ENCODE assay signal across 24 cellular contexts in the genomic region with DNA sequence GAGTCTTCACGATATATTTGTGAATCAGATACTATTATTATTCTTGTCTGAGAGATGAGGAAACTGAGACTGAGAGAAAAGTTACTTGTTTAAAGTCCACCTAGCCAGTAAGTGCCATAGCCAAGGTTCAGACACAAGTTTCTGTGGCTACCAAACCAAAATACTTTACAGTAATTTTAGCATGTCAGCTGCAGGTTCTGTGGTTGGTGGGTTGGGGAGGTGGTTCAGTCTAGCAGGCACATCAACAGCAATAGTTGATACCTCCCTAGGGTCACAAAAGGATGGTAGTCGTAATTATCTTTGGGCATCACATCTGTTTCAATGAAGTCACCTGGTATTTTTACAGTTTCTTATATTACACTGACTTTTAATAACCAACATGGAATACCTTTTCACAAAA. TPM values are rescaled to one million over a fixed set of nuclear protein-coding genes. Genes with fewer than 3 reads are reported as not detected.
DNase-seq lines count a peak whose midpoint lies in the region; ATAC-seq, FAIRE-seq and TF ChIP-seq lines count a peak whose summit lies in the region.
"Had no signal": no experiment of that assay in that cellular context is flagged by ENCODE, and none has a peak within 500 bp of the region (broad histone marks: within the 10 kb centered on the region; RNA-seq: fewer than 3 reads in every experiment).

No MANE protein-coding gene starts in this region.

- H3K4me1 Mint-ChIP-seq in astrocyte (ENCODE audit: low read depth, unreplicated experiment) (peaks cover 8% of the 10 kb centered on the region), Calu3 (ENCODE audit: low read depth, unreplicated experiment) (no peaks in the 10 kb centered on the region)
- H3K4me1 Mint-ChIP-seq: CD14-positive monocyte; CD8-positive, alpha-beta memory T cell had no signal

- DNase-seq in GM12865 (ENCODE audit: low read depth) (peak; percentile 5), astrocyte (ENCODE audit: low read depth) (no peak), germinal center (ENCODE audit: low spot score) (no peak), Calu3 (no peak), AG20443 (ENCODE audit: low spot score) (no peak)
- DNase-seq: AML-193; BE2C; CD4-positive, alpha-beta T cell; CD8-positive, alpha-beta memory T cell; DMS53; DMS79 treated with DMSO at 0.1 percent for 48 hours; GF-D8; GOT3; HFFc6 had no signal

- H3K9ac ChIP-seq in KMS-11 = no peak overlapping the region
- H3K9ac ChIP-seq in astrocyte (ENCODE audit: low read length) = no peak overlapping the region
- H3K9ac ChIP-seq: BLaER1 treated with 17β-estradiol and CSF1 and Interleukin-3, amounts not matched to agents 10 nM and 100 nM had no signal

- H3K27ac ChIP-seq in KMS-11 (no peak overlapping the region; the same call in 1 of the 2 replicates), astrocyte (ENCODE audit: low read depth, low read length) (no peak overlapping the region)
- H3K27ac ChIP-seq: 22Rv1 had no signal

- ATAC-seq in GM18858 (IDR thresholded peaks at IDR 0.05; ENCODE audit: unreplicated experiment) = peak; percentile 51
- no peak for ATAC-seq in HG03175 (IDR thresholded peaks at IDR 0.05; ENCODE audit: unreplicated experiment)

- no peaks in the 10 kb centered on the region for H3K36me3 ChIP-seq in KMS-11 (ENCODE audit: insufficient read depth)
- H3K36me3 ChIP-seq in astrocyte (ENCODE audit: insufficient read depth, low read length) = no peaks in the 10 kb centered on the region
- H3K36me3 ChIP-seq: BE2C; BLaER1 treated with 17β-estradiol and CSF1 and Interleukin-3, amounts not matched to agents 10 nM and 100 nM; HAP-1 had no signal

- H3K27ac Mint-ChIP-seq in astrocyte (ENCODE audit: unreplicated experiment) = no peak overlapping the region
- no peak overlapping the region for H3K27ac Mint-ChIP-seq in Calu3 (ENCODE audit: unreplicated experiment)
- H3K27ac Mint-ChIP-seq: CD14-positive monocyte; CD4-positive, alpha-beta T cell; CD8-positive, alpha-beta memory T cell; HFFc6 had no signal

- H2AFZ ChIP-seq in KMS-11 (ENCODE audit: low read depth) (0 out of 2 replicates have a peak overlapping the region, but pooled peaks have one; percentile 2), astrocyte (ENCODE audit: low read depth, low read length) (no peak overlapping the region)

- H3K79me2 ChIP-seq in KMS-11 (ENCODE audit: insufficient read depth, low read depth) (no peaks in the 10 kb centered on the region), astrocyte (ENCODE audit: insufficient read depth, low read length) (no peaks in the 10 kb centered on the region)

- H3K9me3 Mint-ChIP-seq in astrocyte (ENCODE audit: unreplicated experiment) = no peaks in the 10 kb centered on the region
- H3K9me3 Mint-ChIP-seq in Calu3 (ENCODE audit: low read depth, unreplicated experiment) = peaks cover 10% of the 10 kb centered on the region
- H3K9me3 Mint-ChIP-seq: CD4-positive, alpha-beta T cell had no signal

- BruUV-seq in Calu3 (replicated peaks; lab: Mats Ljungman, UMichigan) = no TSS peak

- H3K36me3 Mint-ChIP-seq in astrocyte (ENCODE audit: low read depth, unreplicated experiment) = no peaks in the 10 kb centered on the region
- no peaks in the 10 kb centered on the region for H3K36me3 Mint-ChIP-seq in Calu3 (ENCODE audit: insufficient read depth, unreplicated experiment)
- H3K36me3 Mint-ChIP-seq: CD14-positive monocyte; CD8-positive, alpha-beta memory T cell had no signal

- H3K4me1 ChIP-seq in KMS-11 (ENCODE audit: low read depth, poor library complexity, severe bottlenecking) = peaks cover 60% of the 10 kb centered on the region
- H3K4me1 ChIP-seq in astrocyte (ENCODE audit: insufficient read depth, low read length) = peaks cover 13% of the 10 kb centered on the region
- H3K4me1 ChIP-seq: BE2C, HAP-1 had no signal

- CTCF ChIA-PET in Calu3 (lab: Charles Lee) = no interaction called here

- H4K20me1 ChIP-seq in KMS-11 (ENCODE audit: insufficient read depth) (no peaks in the 10 kb centered on the region), astrocyte (ENCODE audit: insufficient read depth, low read length) (no peaks in the 10 kb centered on the region)
- H4K20me1 ChIP-seq: BLaER1 treated with 17β-estradiol and CSF1 and Interleukin-3, amounts not matched to agents 10 nM and 100 nM had no signal

- peak; percentile 68 for FAIRE-seq in astrocyte (lab: Jason Lieb, UNC)
- FAIRE-seq: A204.1, GM18507, H54 had no signal

- intact Hi-C loops in Calu3 (cut with micrococcal nuclease; ENCODE audit: unreplicated experiment) = no loop called here

- TF ChIP-seq CTCF in GM12865 (IDR thresholded peaks at IDR 0.05; ENCODE audit: insufficient read depth, low read depth, low read length, missing control alignments) (no peak), KMS-11 (conservative IDR thresholded peaks at IDR 0.05; ENCODE audit: low read depth, low read length) (no peak), astrocyte (IDR thresholded peaks at IDR 0.05; ENCODE audit: insufficient read depth, low read depth, low read length) (no peak), Calu3 (IDR thresholded peaks at IDR 0.05; ENCODE audit: unreplicated experiment) (no peak)

- H3K27me3 ChIP-seq in KMS-11 (ENCODE audit: insufficient read depth, low read depth) (no peaks in the 10 kb centered on the region), astrocyte (ENCODE audit: insufficient read depth, low read length) (no peaks in the 10 kb centered on the region)
- H3K27me3 ChIP-seq: BE2C had no signal

- no peak overlapping the region for H3K4me3 ChIP-seq in GM12865 (ENCODE audit: low read depth, low read length)
- no peak overlapping the region for H3K4me3 ChIP-seq in KMS-11 (IDR thresholded peaks at IDR 0.05; ENCODE audit: insufficient read depth, low read depth, low read length)
- H3K4me3 ChIP-seq in astrocyte (ENCODE audit: insufficient read depth, low read depth, low read length) = no peak overlapping the region
- H3K4me3 ChIP-seq: BLaER1 treated with 17β-estradiol and CSF1 and Interleukin-3, amounts not matched to agents 10 nM and 100 nM; HAP-1 had no signal

- peak overlapping the region; percentile 46; the same call in 1 of the 2 replicates for H3K4me2 ChIP-seq in KMS-11
- H3K4me2 ChIP-seq in astrocyte (ENCODE audit: low read length) = no peak overlapping the region

- H3K9me3 ChIP-seq in astrocyte (ENCODE audit: insufficient read depth, low read depth, low read length) = no peaks in the 10 kb centered on the region
- H3K9me3 ChIP-seq: BE2C, HAP-1 had no signal

- H3K4me3 Mint-ChIP-seq in astrocyte (ENCODE audit: unreplicated experiment) = no peak overlapping the region
- H3K4me3 Mint-ChIP-seq in Calu3 (ENCODE audit: low read depth, unreplicated experiment) = no peak overlapping the region
- H3K4me3 Mint-ChIP-seq: CD14-positive monocyte; CD4-positive, alpha-beta T cell; CD8-positive, alpha-beta memory T cell; HFFc6 had no signal

- H3K27me3 Mint-ChIP-seq in astrocyte (ENCODE audit: low read depth, unreplicated experiment) (no peaks in the 10 kb centered on the region), Calu3 (ENCODE audit: unreplicated experiment) (no peaks in the 10 kb centered on the region)
- H3K27me3 Mint-ChIP-seq: CD4-positive, alpha-beta T cell; CD8-positive, alpha-beta memory T cell had no signal

RNA-seq across cellular contexts. Expression of a gene that starts 35.6 kb away (rescaled TPM):
- total RNA-seq in astrocyte (20.8 and 25.3 TPM in 2 replicates), Calu3 (2022) (not detected in 2 replicates)

Comparison
In these comparisons a context has a peak if more than half of its experiments do, and no peak if none do; other contexts are left out.
1. RNA of a gene that starts 35.6 kb away (total RNA-seq): 20.8 to 25.3 TPM in astrocyte; not detected in Calu3; every median in the first group is over 10 times any median in the second.